In genomic region chr3:110732420-110732819, GRCh38 we compare ENCODE assay signal across 7 cellular contexts.
"Had no signal": no experiment of that assay in that cellular context is flagged by ENCODE, and none has a peak within 500 bp of the region (broad histone marks: within the 10 kb centered on the region; RNA-seq: fewer than 3 reads in every experiment).

No MANE protein-coding gene starts in this region.

- H3K9ac ChIP-seq: GM23248 had no signal

- H3K27ac ChIP-seq: GM23248 had no signal

- H2AFZ ChIP-seq: GM23248 had no signal

- FAIRE-seq: H1, H54, HTR-8/SVneo had no signal

- H3K4me3 ChIP-seq: GM23248 had no signal

- DNase-seq: GM23248, H9, HCEC 1CT, KBM-7 had no signal
